In genomic region chr6:85372188-85372914, GRCh38 we compare ENCODE assay signal across 17 cellular contexts.
DNase-seq lines count a peak whose midpoint lies in the region; ATAC-seq, FAIRE-seq and TF ChIP-seq lines count a peak whose summit lies in the region.
"Had no signal": no experiment of that assay in that cellular context is flagged by ENCODE, and none has a peak within 500 bp of the region (broad histone marks: within the 10 kb centered on the region; RNA-seq: fewer than 3 reads in every experiment).

No MANE protein-coding gene starts in this region.

- DNase-seq in activated CD8-positive, alpha-beta T cell treated with anti-CD3 and anti-CD28 coated beads for 36 hours, result peak; percentile 7
- no peak for DNase-seq in activated CD8-positive, alpha-beta T cell treated with anti-CD3 and anti-CD28 coated beads, Interleukin-2, amount 10 ng/mL, durations not matched to agents 7 days and 5 days
- DNase-seq in MV-4-11 (lab: John Stamatoyannopoulos, UW) (peak; percentile 56), endothelial cell of umbilical vein (ENCODE audit: low read depth, low spot score) (peak; percentile 30), NCI-H226 (no peak)
- no peak for DNase-seq in stimulated activated naive B cell treated with anti-CD40 and anti-IgM and Interleukin-4, amounts not matched to agents 10 μg/mL and 1 μg/mL and 100 μg/mL, for 72 hours
- DNase-seq: activated CD4-positive, CD25-positive, alpha-beta regulatory T cell treated with anti-CD3 and anti-CD28 coated beads, Interleukin-2, amount 50 U/mL, for 72 hours; activated T-cell treated with anti-CD3 and anti-CD28 coated beads, Interleukin-2, amount 50 U/mL, for 24 hours; amniotic stem cell; cortex of kidney; NCI-H1048; T-cell had no signal

- H3K36me3 ChIP-seq in endothelial cell of umbilical vein (ENCODE audit: control insufficient read depth in 2 of 2, extremely low read depth in 1 of 2, insufficient read depth in 2 of 2, low read length in 2 of 2), result no peaks in the 10 kb centered on the region

- no peaks in the 10 kb centered on the region for H4K20me1 ChIP-seq in endothelial cell of umbilical vein (replicated peaks; ENCODE audit: control insufficient read depth, extremely low read depth, insufficient read depth, low read length)

- intact Hi-C loops in activated CD8-positive, alpha-beta T cell treated with anti-CD3 and anti-CD28 coated beads for 36 hours (cut with micrococcal nuclease), result no loop called here
- intact Hi-C loops in endothelial cell of umbilical vein (cut with micrococcal nuclease), result no loop called here

- H3K4me3 ChIP-seq in endothelial cell of umbilical vein (replicated peaks in 1 of 3; ENCODE audit: insufficient read depth in 1 of 3, low read depth in 1 of 3, low read length in 3 of 3), result no peak overlapping the region

- ATAC-seq in activated CD8-positive, alpha-beta T cell treated with anti-CD3 and anti-CD28 coated beads for 36 hours, result peak; percentile 69
- no peak for ATAC-seq in activated CD8-positive, alpha-beta T cell treated with anti-CD3 and anti-CD28 coated beads, Interleukin-2, amount 10 ng/mL, durations not matched to agents 7 days and 5 days
- ATAC-seq in stimulated activated naive B cell treated with anti-CD40 and anti-IgM and Interleukin-4, amounts not matched to agents 10 μg/mL and 1 μg/mL and 100 μg/mL, for 72 hours (replicated peaks), result peak; percentile 57 to 63
- ATAC-seq in HG03045 (IDR thresholded peaks at IDR 0.05; ENCODE audit: unreplicated experiment), result no peak
- ATAC-seq in GM21526 (IDR thresholded peaks at IDR 0.05; ENCODE audit: low FRiP score, unreplicated experiment), result no peak
- ATAC-seq: T-cell had no signal

- H3K36me3 Mint-ChIP-seq in activated CD8-positive, alpha-beta T cell treated with anti-CD3 and anti-CD28 coated beads for 36 hours (ENCODE audit: low read depth), result no peaks in the 10 kb centered on the region
- no peaks in the 10 kb centered on the region for H3K36me3 Mint-ChIP-seq in activated CD8-positive, alpha-beta T cell treated with anti-CD3 and anti-CD28 coated beads, Interleukin-2, amount 10 ng/mL, durations not matched to agents 7 days and 5 days (ENCODE audit: low read depth)
- H3K36me3 Mint-ChIP-seq in stimulated activated naive B cell treated with anti-CD40 and anti-IgM and Interleukin-4, amounts not matched to agents 10 μg/mL and 1 μg/mL and 100 μg/mL, for 72 hours, result no peaks in the 10 kb centered on the region
- H3K36me3 Mint-ChIP-seq: T-cell had no signal

- H3K9me3 ChIP-seq in endothelial cell of umbilical vein (replicated peaks; ENCODE audit: control insufficient read depth, insufficient read depth, low read length), result no peaks in the 10 kb centered on the region

- TF ChIP-seq CTCF in activated CD8-positive, alpha-beta T cell treated with anti-CD3 and anti-CD28 coated beads for 36 hours (IDR thresholded peaks at IDR 0.05), result no peak
- peak in 1 of 2 donors; percentile 24 for TF ChIP-seq CTCF in endothelial cell of umbilical vein (IDR thresholded peaks at IDR 0.05; ENCODE audit: extremely low read depth in 1 of 2, insufficient read depth in 1 of 2, low read depth in 1 of 2, low read length in 2 of 2)

- no peaks in the 10 kb centered on the region for H3K27me3 Mint-ChIP-seq in activated CD8-positive, alpha-beta T cell treated with anti-CD3 and anti-CD28 coated beads for 36 hours
- no peaks in the 10 kb centered on the region for H3K27me3 Mint-ChIP-seq in activated CD8-positive, alpha-beta T cell treated with anti-CD3 and anti-CD28 coated beads, Interleukin-2, amount 10 ng/mL, durations not matched to agents 7 days and 5 days (ENCODE audit: low read depth)
- peaks cover 1 to 5% of the 10 kb centered on the region in 2 donors for H3K27me3 Mint-ChIP-seq in stimulated activated naive B cell treated with anti-CD40 and anti-IgM and Interleukin-4, amounts not matched to agents 10 μg/mL and 1 μg/mL and 100 μg/mL, for 72 hours
- H3K27me3 Mint-ChIP-seq: activated T-cell treated with anti-CD3 and anti-CD28 coated beads, Interleukin-2, amount 50 U/mL, for 24 hours; T-cell had no signal

- no peak for FAIRE-seq in endothelial cell of umbilical vein (lab: Jason Lieb, UNC)
- FAIRE-seq: A204.1 had no signal

- no TSS peak for BruUV-seq in endothelial cell of umbilical vein (replicated peaks; lab: Mats Ljungman, UMichigan)

- dilution Hi-C loops in endothelial cell of umbilical vein (cut with MboI; ENCODE audit: extremely low pct_ligation_motif_present, low sequenced_read_pairs), result loop anchor here (25.0 kb wide), 1 partner anchor 90 kb away; the partner anchor contains the start of gene NT5E

- no peak overlapping the region for H3K9ac ChIP-seq in endothelial cell of umbilical vein (replicated peaks; ENCODE audit: extremely low read depth, insufficient read depth, low read length)

- POLR2A ChIA-PET in activated CD8-positive, alpha-beta T cell treated with anti-CD3 and anti-CD28 coated beads for 36 hours (lab: Charles Lee), result no interaction called here
- POLR2A ChIA-PET in activated CD8-positive, alpha-beta T cell treated with anti-CD3 and anti-CD28 coated beads, Interleukin-2, amount 10 ng/mL, durations not matched to agents 7 days and 5 days (lab: Charles Lee), result no interaction called here
- POLR2A ChIA-PET in endothelial cell of umbilical vein (lab: Charles Lee), result no interaction called here

- no peaks in the 10 kb centered on the region for H3K9me3 Mint-ChIP-seq in activated CD8-positive, alpha-beta T cell treated with anti-CD3 and anti-CD28 coated beads for 36 hours
- H3K9me3 Mint-ChIP-seq in activated CD8-positive, alpha-beta T cell treated with anti-CD3 and anti-CD28 coated beads, Interleukin-2, amount 10 ng/mL, durations not matched to agents 7 days and 5 days (ENCODE audit: insufficient read depth), result no peaks in the 10 kb centered on the region
- H3K9me3 Mint-ChIP-seq in stimulated activated naive B cell treated with anti-CD40 and anti-IgM and Interleukin-4, amounts not matched to agents 10 μg/mL and 1 μg/mL and 100 μg/mL, for 72 hours, result no peaks in the 10 kb centered on the region
- H3K9me3 Mint-ChIP-seq: activated T-cell treated with anti-CD3 and anti-CD28 coated beads, Interleukin-2, amount 50 U/mL, for 24 hours; stimulated activated naive CD8-positive, alpha-beta T cell treated with anti-CD3 and anti-CD28 coated beads, Interleukin-15, Interleukin-2, amounts not matched to agents 100 ng/mL and 50 ng/mL, for 24 hours; T-cell had no signal

- H3K4me1 ChIP-seq in endothelial cell of umbilical vein (ENCODE audit: control insufficient read depth, extremely low read depth, insufficient read depth, low read length), result no peaks in the 10 kb centered on the region

- no peak overlapping the region for H3K27ac ChIP-seq in endothelial cell of umbilical vein (ENCODE audit: insufficient read depth, low read depth, low read length)

- H3K9me1 ChIP-seq in endothelial cell of umbilical vein (replicated peaks; ENCODE audit: control insufficient read depth, extremely low read depth, insufficient read depth, low read length), result no peaks in the 10 kb centered on the region

- H3K27me3 ChIP-seq in endothelial cell of umbilical vein (ENCODE audit: control insufficient read depth in 2 of 2, insufficient read depth in 2 of 2, low read length in 2 of 2), result no peaks in the 10 kb centered on the region

- H2AFZ ChIP-seq in endothelial cell of umbilical vein (ENCODE audit: low read depth, low read length), result peak overlapping the region; percentile 70

- H3K27ac Mint-ChIP-seq in activated CD8-positive, alpha-beta T cell treated with anti-CD3 and anti-CD28 coated beads for 36 hours, result no peak overlapping the region
- H3K27ac Mint-ChIP-seq in activated CD8-positive, alpha-beta T cell treated with anti-CD3 and anti-CD28 coated beads, Interleukin-2, amount 10 ng/mL, durations not matched to agents 7 days and 5 days, result no peak overlapping the region
- no peak overlapping the region for H3K27ac Mint-ChIP-seq in stimulated activated naive B cell treated with anti-CD40 and anti-IgM and Interleukin-4, amounts not matched to agents 10 μg/mL and 1 μg/mL and 100 μg/mL, for 72 hours
- H3K27ac Mint-ChIP-seq: activated T-cell treated with anti-CD3 and anti-CD28 coated beads, Interleukin-2, amount 50 U/mL, for 24 hours; stimulated activated naive CD8-positive, alpha-beta T cell treated with anti-CD3 and anti-CD28 coated beads, Interleukin-15, Interleukin-2, amounts not matched to agents 100 ng/mL and 50 ng/mL, for 24 hours; T-cell had no signal

- H3K79me2 ChIP-seq in endothelial cell of umbilical vein (ENCODE audit: control insufficient read depth, insufficient read depth, low read length), result no peaks in the 10 kb centered on the region

- no peak overlapping the region for H3K4me3 Mint-ChIP-seq in activated CD8-positive, alpha-beta T cell treated with anti-CD3 and anti-CD28 coated beads for 36 hours
- H3K4me3 Mint-ChIP-seq in activated CD8-positive, alpha-beta T cell treated with anti-CD3 and anti-CD28 coated beads, Interleukin-2, amount 10 ng/mL, durations not matched to agents 7 days and 5 days, result no peak overlapping the region
- H3K4me3 Mint-ChIP-seq in stimulated activated naive B cell treated with anti-CD40 and anti-IgM and Interleukin-4, amounts not matched to agents 10 μg/mL and 1 μg/mL and 100 μg/mL, for 72 hours, result no peak overlapping the region
- H3K4me3 Mint-ChIP-seq: activated T-cell treated with anti-CD3 and anti-CD28 coated beads, Interleukin-2, amount 50 U/mL, for 24 hours; neural crest cell; stimulated activated naive CD8-positive, alpha-beta T cell treated with anti-CD3 and anti-CD28 coated beads, Interleukin-15, Interleukin-2, amounts not matched to agents 100 ng/mL and 50 ng/mL, for 24 hours; T-cell had no signal

- peaks cover 15% of the 10 kb centered on the region for H3K4me1 Mint-ChIP-seq in activated CD8-positive, alpha-beta T cell treated with anti-CD3 and anti-CD28 coated beads for 36 hours (ENCODE audit: low read depth)
- peaks cover 12% of the 10 kb centered on the region for H3K4me1 Mint-ChIP-seq in activated CD8-positive, alpha-beta T cell treated with anti-CD3 and anti-CD28 coated beads, Interleukin-2, amount 10 ng/mL, durations not matched to agents 7 days and 5 days (ENCODE audit: low read depth)
- no peaks in the 10 kb centered on the region for H3K4me1 Mint-ChIP-seq in stimulated activated naive B cell treated with anti-CD40 and anti-IgM and Interleukin-4, amounts not matched to agents 10 μg/mL and 1 μg/mL and 100 μg/mL, for 72 hours
- H3K4me1 Mint-ChIP-seq: neural crest cell had no signal

- no peak overlapping the region for H3K4me2 ChIP-seq in endothelial cell of umbilical vein (ENCODE audit: insufficient read depth, low read length)

- no peak for TF ChIP-seq POLR2A in endothelial cell of umbilical vein (IDR thresholded peaks at IDR 0.05; ENCODE audit: low read depth, low read length)

- CTCF ChIA-PET in activated CD8-positive, alpha-beta T cell treated with anti-CD3 and anti-CD28 coated beads for 36 hours (lab: Charles Lee), result interaction anchor here (0.7 to 2.2 kb wide), 3 partner anchors 68 to 110 kb away, joined by 3 to 10 read pairs (median 3); partner anchors contain the start of gene NT5E
- CTCF ChIA-PET in activated CD8-positive, alpha-beta T cell treated with anti-CD3 and anti-CD28 coated beads, Interleukin-2, amount 10 ng/mL, durations not matched to agents 7 days and 5 days (lab: Charles Lee), result interaction anchor here (0.9 to 2.7 kb wide), 6 partner anchors 14 to 111 kb away, joined by 3 to 18 read pairs (median 4); partner anchors contain the start of gene NT5E
- CTCF ChIA-PET in endothelial cell of umbilical vein (lab: Charles Lee), result interaction anchor here (0.7 to 1.8 kb wide), 8 partner anchors 10 to 164 kb away, joined by 3 to 7 read pairs (median 3); partner anchors contain the start of gene NT5E

Comparison
In these comparisons a context has a peak if more than half of its experiments do, and no peak if none do; other contexts are left out.
1. ATAC-seq: peak in activated CD8-positive, alpha-beta T cell treated with anti-CD3 and anti-CD28 coated beads for 36 hours (single experiment) and stimulated activated naive B cell treated with anti-CD40 and anti-IgM and Interleukin-4, amounts not matched to agents 10 μg/mL and 1 μg/mL and 100 μg/mL, for 72 hours (2 of 2); none in activated CD8-positive, alpha-beta T cell treated with anti-CD3 and anti-CD28 coated beads, Interleukin-2, amount 10 ng/mL, durations not matched to agents 7 days and 5 days (single experiment), HG03045 (single experiment) and GM21526 (single experiment).
2. DNase-seq: peak in activated CD8-positive, alpha-beta T cell treated with anti-CD3 and anti-CD28 coated beads for 36 hours (single experiment), MV-4-11 (single experiment) and endothelial cell of umbilical vein (single experiment); none in activated CD8-positive, alpha-beta T cell treated with anti-CD3 and anti-CD28 coated beads, Interleukin-2, amount 10 ng/mL, durations not matched to agents 7 days and 5 days (single experiment), stimulated activated naive B cell treated with anti-CD40 and anti-IgM and Interleukin-4, amounts not matched to agents 10 μg/mL and 1 μg/mL and 100 μg/mL, for 72 hours (single experiment) and NCI-H226 (single experiment).